30 cellular contexts compared by ENCODE assay signal in genomic region chr19:43265664-43266025, GRCh38. TPM values are rescaled to one million over a fixed set of nuclear protein-coding genes. Genes with fewer than 3 reads are reported as not detected.
DNase-seq lines count a peak whose midpoint lies in the region; ATAC-seq and TF ChIP-seq lines count a peak whose summit lies in the region.
"Had no signal": no experiment of that assay in that cellular context is flagged by ENCODE, and none has a peak within 500 bp of the region (broad histone marks: within the 10 kb centered on the region; RNA-seq: fewer than 3 reads in every experiment).

No MANE protein-coding gene starts in this region.

- BruUV-seq in OCI-LY7 (replicated peaks; lab: Mats Ljungman, UMichigan), result no TSS peak

- POLR2A ChIA-PET in OCI-LY7 (lab: Charles Lee), result no interaction called here

- intact Hi-C loops in OCI-LY7 (cut with micrococcal nuclease; ENCODE audit: unreplicated experiment), result no loop called here

- H4K20me1 ChIP-seq in fibroblast of lung (ENCODE audit: control insufficient read depth, extremely low read depth, insufficient read depth, low read length), result no peaks in the 10 kb centered on the region
- H4K20me1 ChIP-seq in OCI-LY7 (ENCODE audit: insufficient read depth, low read length), result no peaks in the 10 kb centered on the region

- H3K4me1 ChIP-seq in ACC112 (ENCODE audit: control insufficient read depth, insufficient read depth, low read length, unreplicated experiment) (peaks cover 20% of the 10 kb centered on the region), fibroblast of lung (ENCODE audit: control insufficient read depth, extremely low read depth, insufficient read depth, low read length) (peaks cover 12% of the 10 kb centered on the region), OCI-LY7 (ENCODE audit: insufficient read depth, low read length, poor library complexity, severe bottlenecking) (no peaks in the 10 kb centered on the region)
- H3K4me1 ChIP-seq: prostate gland had no signal

- H3K4me2 ChIP-seq in fibroblast of lung (ENCODE audit: extremely low read depth, insufficient read depth, low read length) (no peak overlapping the region), OCI-LY7 (ENCODE audit: low read length) (no peak overlapping the region)

- DNase-seq in HPDE6-E6E7 (ENCODE audit: extremely low spot score) (peak; percentile 12), fibroblast of lung (ENCODE audit: low read depth in 2 of 2) (no peak), OCI-LY7 (ENCODE audit: low spot score) (no peak), NCI-H2107 (lab: John Stamatoyannopoulos, UW) (no peak)
- DNase-seq: 8988T; activated CD4-positive, alpha-beta memory T cell treated with anti-CD3 and anti-CD28 coated beads for 36 hours; activated CD4-positive, CD25-positive, alpha-beta regulatory T cell treated with anti-CD3 and anti-CD28 coated beads, Interleukin-2, amount 50 U/mL, for 72 hours; activated CD8-positive, alpha-beta memory T cell treated with anti-CD3 and anti-CD28 coated beads, Interleukin-2, amount 50 U/mL, for 4 hours; activated naive CD4-positive, alpha-beta T cell treated with anti-CD3 and anti-CD28 coated beads, Interleukin-2, amount 50 U/mL, for 16 hours; CD4-positive, alpha-beta memory T cell; DMS153; foreskin melanocyte; hippocampal formation; MM.1S; NCI-H1417 treated with DMSO at 0.1 percent for 48 hours; NCI-H2171; NCI-H510A treated with DMSO at 0.1 percent for 48 hours; sigmoid colon; stimulated activated CD4-positive, alpha-beta T cell treated with anti-CD3 and anti-CD28 coated beads, Interleukin-15, amount 100 ng/mL, for 24 hours; stimulated activated naive CD8-positive, alpha-beta T cell treated with anti-CD3 and anti-CD28 coated beads, Interleukin-15, Interleukin-2, amounts not matched to agents 100 U/mL and 50 U/mL, for 24 hours; T-helper 2 cell had no signal

- H3K9me3 ChIP-seq in fibroblast of lung (ENCODE audit: control insufficient read depth, insufficient read depth, low read depth, low read length), result no peaks in the 10 kb centered on the region
- H3K9me3 ChIP-seq in OCI-LY7 (ENCODE audit: low read length), result no peaks in the 10 kb centered on the region
- H3K9me3 ChIP-seq: neutrophil, prostate gland, sigmoid colon, thoracic aorta had no signal

- H3K9me2 ChIP-seq in OCI-LY7 (ENCODE audit: insufficient read depth, low read length), result no peaks in the 10 kb centered on the region

- peak overlapping the region; percentile 95 for H3K27ac ChIP-seq in ACC112 (ENCODE audit: low read depth, low read length)
- H3K27ac ChIP-seq in fibroblast of lung (ENCODE audit: insufficient read depth, low read length), result peak overlapping the region; percentile 88
- no peak overlapping the region for H3K27ac ChIP-seq in OCI-LY7 (ENCODE audit: low read depth, low read length, poor library complexity, severe bottlenecking)
- H3K27ac ChIP-seq: neutrophil, prostate gland, SK-N-MC, thoracic aorta had no signal

- H3K36me3 ChIP-seq in ACC112 (ENCODE audit: insufficient read depth, low read length) (no peaks in the 10 kb centered on the region), fibroblast of lung (ENCODE audit: control insufficient read depth, insufficient read depth, low read length) (no peaks in the 10 kb centered on the region), OCI-LY7 (ENCODE audit: insufficient read depth, low read length) (no peaks in the 10 kb centered on the region)
- H3K36me3 ChIP-seq: neutrophil, prostate gland, sigmoid colon, thoracic aorta had no signal

- H3K79me2 ChIP-seq in ACC112 (ENCODE audit: control insufficient read depth, insufficient read depth, low read length, unreplicated experiment) (no peaks in the 10 kb centered on the region), fibroblast of lung (ENCODE audit: control insufficient read depth, insufficient read depth, low read length) (no peaks in the 10 kb centered on the region), OCI-LY7 (ENCODE audit: insufficient read depth, low read depth, low read length) (no peaks in the 10 kb centered on the region)

- TF ChIP-seq CTCF in fibroblast of lung (conservative IDR thresholded peaks at IDR 0.05 in 1 of 2, IDR thresholded peaks at IDR 0.05 in 1 of 2; ENCODE audit: low read depth in 1 of 2, low read length in 2 of 2) (no peak), OCI-LY7 (conservative IDR thresholded peaks at IDR 0.05; ENCODE audit: low read length) (no peak)

- ATAC-seq in SK-N-SH treated with all-trans-retinoic acid at 6 μM for 48 hours (peak; percentile 21; the same call in 1 of the 3 replicates), GM19455 (IDR thresholded peaks at IDR 0.05; ENCODE audit: unreplicated experiment) (no peak), HG02938 (IDR thresholded peaks at IDR 0.05; ENCODE audit: unreplicated experiment) (no peak)
- ATAC-seq: activated T-helper 17 cell treated with anti-CD3 and anti-CD28 coated beads, Interleukin-2, amount 50 U/mL, for 72 hours; stimulated activated naive CD8-positive, alpha-beta T cell treated with anti-CD3 and anti-CD28 coated beads, Interleukin-15, Interleukin-2, amounts not matched to agents 100 U/mL and 50 U/mL, for 24 hours had no signal

- no peaks in the 10 kb centered on the region for H3K27me3 ChIP-seq in ACC112 (ENCODE audit: insufficient read depth, low read length)
- H3K27me3 ChIP-seq in fibroblast of lung (ENCODE audit: control insufficient read depth, insufficient read depth, low read length), result no peaks in the 10 kb centered on the region
- H3K27me3 ChIP-seq: sigmoid colon had no signal

- no peak overlapping the region for H3K4me3 ChIP-seq in ACC112 (ENCODE audit: low read depth, low read length)
- H3K4me3 ChIP-seq in fibroblast of lung (replicated peaks in 1 of 4; ENCODE audit: control extremely low read depth in 1 of 4, insufficient read depth in 1 of 4, low read depth in 3 of 4, low read length in 4 of 4), result no peak overlapping the region
- H3K4me3 ChIP-seq in OCI-LY7 (ENCODE audit: low read depth, low read length, poor library complexity, severe bottlenecking), result no peak overlapping the region
- H3K4me3 ChIP-seq: prostate gland, sigmoid colon, SK-N-MC, thoracic aorta had no signal

- CTCF ChIA-PET in OCI-LY7 (lab: Charles Lee; ENCODE audit: unreplicated experiment), result no interaction called here

- H2AFZ ChIP-seq in ACC112 (ENCODE audit: low read length, unreplicated experiment), result peak overlapping the region; percentile 50
- no peak overlapping the region for H2AFZ ChIP-seq in fibroblast of lung (ENCODE audit: low read length)
- H2AFZ ChIP-seq in OCI-LY7 (ENCODE audit: low read length), result no peak overlapping the region

- peak overlapping the region; percentile 46 for H3K9ac ChIP-seq in fibroblast of lung (ENCODE audit: insufficient read depth, low read length)

TF ChIP-seq in SK-N-SH treated with all-trans-retinoic acid at 6 μM for 48 hours, 23 proteins besides CTCF, POLR2A, EP300 and RAD21:
- TF ChIP-seq ZC3H10 (CRISPR knock-in tag; IDR thresholded peaks at IDR 0.05), result no peak
- no peak for TF ChIP-seq ZNF70 (CRISPR knock-in tag; IDR thresholded peaks at IDR 0.05)
- TF ChIP-seq OSR1 (CRISPR knock-in tag; IDR thresholded peaks at IDR 0.05), result no peak
- no peak for TF ChIP-seq CREB5 (CRISPR knock-in tag; IDR thresholded peaks at IDR 0.05; ENCODE audit: low read depth)
- TF ChIP-seq SNAI2 (CRISPR knock-in tag; IDR thresholded peaks at IDR 0.05), result no peak
- no peak for TF ChIP-seq ISL1 (CRISPR knock-in tag; IDR thresholded peaks at IDR 0.05)

RNA-seq across cellular contexts. Expression of gene PSG9, which starts 3.7 kb away (rescaled TPM):
- 0.17 TPM in 1 of 2 replicates, not detected in the other for total RNA-seq in fibroblast of lung
- 3.4 and 4.3 TPM in 2 replicates for polyA plus RNA-seq in fibroblast of lung
- 2.0 and 2.8 TPM in 2 replicates for polyA plus RNA-seq in fibroblast of lung (2012)
- 0.85 and 1.4 TPM in 2 replicates for polyA minus RNA-seq in fibroblast of lung (ENCODE audit: low replicate concordance)
- not detected in 2 replicates for total RNA-seq in OCI-LY7 (2014; rRNA removed; shearing (Covaris generic))
- total RNA-seq in OCI-LY7 (2022), result not detected in 2 replicates
- total RNA-seq: activated CD4-positive, alpha-beta memory T cell treated with anti-CD3 and anti-CD28 coated beads for 36 hours; CD4-positive, alpha-beta memory T cell; prostate gland; sigmoid colon; thoracic aorta had no signal
- polyA plus RNA-seq: CD4-positive, alpha-beta memory T cell; sigmoid colon had no signal
